In the genomic region with DNA sequence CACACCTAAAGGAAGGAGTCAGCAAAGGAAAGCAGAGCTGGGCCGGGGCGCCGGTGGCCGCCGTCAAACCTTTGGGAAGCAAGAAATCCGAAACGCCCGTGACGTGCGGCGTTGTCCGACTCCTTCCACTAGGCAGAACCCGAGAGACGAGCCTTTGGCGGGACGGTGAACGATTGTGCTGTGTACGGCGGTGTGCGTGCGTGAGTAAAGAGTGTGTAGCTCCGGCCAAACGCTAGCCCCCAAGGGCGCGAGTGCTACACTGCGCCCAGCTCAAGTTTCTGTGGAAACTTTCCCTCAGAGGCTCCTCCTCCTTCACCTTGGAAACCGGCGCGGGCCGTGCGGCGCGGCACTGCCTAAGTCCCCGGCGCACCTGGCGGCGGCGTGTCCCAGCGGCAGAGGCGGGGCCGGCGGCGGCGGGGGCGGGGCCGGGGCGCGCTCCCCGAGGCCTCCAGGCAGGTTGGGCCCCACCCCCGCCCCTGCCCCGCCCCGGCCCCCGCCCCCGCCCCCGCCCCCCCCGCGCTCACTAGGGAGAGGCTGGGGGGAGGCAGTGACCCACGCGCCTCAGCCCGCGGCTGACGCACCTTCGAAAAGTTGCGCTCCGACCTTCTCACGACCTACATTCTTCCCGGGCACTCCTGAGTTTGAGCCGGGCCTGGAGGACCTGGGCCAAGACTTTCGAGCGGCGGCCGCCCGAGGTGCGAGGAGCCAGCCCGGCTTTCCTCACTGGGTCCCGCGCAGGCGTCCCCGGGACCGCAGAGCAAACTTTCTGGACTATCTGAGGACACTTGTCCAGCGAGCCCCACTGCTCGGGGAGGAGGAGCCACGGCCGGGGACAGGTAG, we compare ENCODE assay signal across 8 cellular contexts. TPM values are rescaled to one million over a fixed set of nuclear protein-coding genes. Genes with fewer than 3 reads are reported as not detected.
DNase-seq lines count a peak whose midpoint lies in the region; ATAC-seq and TF ChIP-seq lines count a peak whose summit lies in the region.

A gene (plus strand): TSS at position 547 of the 840 bp plus-strand sequence. CDS start 157,084 bp downstream, outside the sequence.

- no peaks in the 10 kb centered on the region for H3K9me3 Mint-ChIP-seq in mesothelial cell of epicardium

- ATAC-seq in GM18873 (IDR thresholded peaks at IDR 0.05; ENCODE audit: low FRiP score, unreplicated experiment) (peak; percentile 72), HG03097 (IDR thresholded peaks at IDR 0.05; ENCODE audit: low FRiP score, unreplicated experiment) (peak; percentile 71)

- H3K4me1 Mint-ChIP-seq in mesothelial cell of epicardium: peaks cover 34% of the 10 kb centered on the region

- H3K27me3 Mint-ChIP-seq in mesothelial cell of epicardium (ENCODE audit: low read depth): peaks cover 31% of the 10 kb centered on the region

- H3K27ac Mint-ChIP-seq in mesothelial cell of epicardium: peak within 1 kb of the TSS; percentile 98

- peaks cover 4% of the 10 kb centered on the region for H3K4me1 ChIP-seq in endocrine pancreas (ENCODE audit: control insufficient read depth, insufficient read depth, low read length)

- H3K4me3 Mint-ChIP-seq in mesothelial cell of epicardium: peak within 1 kb of the TSS; percentile 86

- H3K27me3 ChIP-seq in endocrine pancreas (ENCODE audit: control insufficient read depth, insufficient read depth, low read length): no peaks in the 10 kb centered on the region

- peak within 1 kb of the TSS; percentile 84 for H3K4me3 ChIP-seq in endocrine pancreas (ENCODE audit: control insufficient read depth, insufficient read depth, low read length)

- H3K36me3 Mint-ChIP-seq in mesothelial cell of epicardium: no peaks in the 10 kb centered on the region

- no peaks in the 10 kb centered on the region for H3K36me3 ChIP-seq in endocrine pancreas (ENCODE audit: control insufficient read depth, insufficient read depth, low read length)

- no peaks in the 10 kb centered on the region for H3K9me3 ChIP-seq in endocrine pancreas (ENCODE audit: control insufficient read depth, low read length)

- peak; percentile 67 for DNase-seq in AG08396 (ENCODE audit: low spot score)
- DNase-seq in NCI-H460 (ENCODE audit: extremely low read depth, low read depth): peak; percentile 24
- DNase-seq in activated CD8-positive, alpha-beta memory T cell treated with anti-CD3 and anti-CD28 coated beads for 24 hours: peak; percentile 84
- DNase-seq in mesothelial cell of epicardium (ENCODE audit: low spot score in 2 of 2, unreplicated experiment in 2 of 2): peak; percentile 76 to 91
- peak; percentile 50 to 69 for DNase-seq in stimulated activated CD8-positive, alpha-beta memory T cell treated with anti-CD3 and anti-CD28 coated beads, Interleukin-2, amount 100 ng/mL, for 1 hour (ENCODE audit: low read depth in 2 of 2)

- H3K9ac ChIP-seq in endocrine pancreas (ENCODE audit: control insufficient read depth, insufficient read depth, low read length): peak within 1 kb of the TSS; percentile 77

- TF ChIP-seq CTCF in mesothelial cell of epicardium (IDR thresholded peaks at IDR 0.05; ENCODE audit: unreplicated experiment): no peak

RNA-seq across cellular contexts. Expression of the gene that starts here (rescaled TPM):
- total RNA-seq in NCI-H460 (2014; rRNA removed; shearing (Covaris generic)): 0.10 and 0.12 TPM in 2 replicates
- not detected in 2 replicates for polyA plus RNA-seq in NCI-H460 (2014; cell fraction: nucleus; rRNA removed)
- total RNA-seq in mesothelial cell of epicardium: 13.9 to 16.8 TPM (median 14.0 TPM) in 3 replicates

Comparison
In these comparisons a context has a peak if more than half of its experiments do, and no peak if none do; other contexts are left out.
1. Peak in every context shown above with its lines: DNase-seq, ATAC-seq and H3K4me3 ChIP-seq.
2. RNA of the gene that starts here (total RNA-seq): 13.9 to 16.8 TPM in mesothelial cell of epicardium; 0.10 to 0.12 TPM in NCI-H460; every median in the first group is over 10 times any median in the second.
3. Peak in DNase-seq in NCI-H460; RNA of the gene not detected or under 1 TPM.
4. DNase-seq: peak in every context shown above with its lines; median percentile 84 in activated CD8-positive, alpha-beta memory T cell treated with anti-CD3 and anti-CD28 coated beads for 24 hours; 84 in mesothelial cell of epicardium; 67 in AG08396; 60 in stimulated activated CD8-positive, alpha-beta memory T cell treated with anti-CD3 and anti-CD28 coated beads, Interleukin-2, amount 100 ng/mL, for 1 hour; 24 in NCI-H460.